Comparison of ENCODE assay signal across 8 cellular contexts in genomic region chr11:72676874-72677341, GRCh38. TPM values are rescaled to one million over a fixed set of nuclear protein-coding genes. Genes with fewer than 3 reads are reported as not detected.
DNase-seq lines count a peak whose midpoint lies in the region; ATAC-seq and TF ChIP-seq lines count a peak whose summit lies in the region.

No MANE protein-coding gene starts in this region.

- WGBS in psoas muscle, 3 donors, result 2 to 3% (median 2%) methylated on average over 25 to 30 of the region's 30 CpGs

- H3K9me3 ChIP-seq in psoas muscle, result no peaks in the 10 kb centered on the region

- H3K4me1 ChIP-seq in psoas muscle, result no peaks in the 10 kb centered on the region

- H3K36me3 ChIP-seq in psoas muscle (ENCODE audit: insufficient read depth in 1 of 2, low read depth in 1 of 2), result no peaks in the 10 kb centered on the region

- H3K4me3 ChIP-seq in fibroblast of villous mesenchyme (ENCODE audit: low read depth, low read length) (no peak overlapping the region), psoas muscle (no peak overlapping the region)

- no peak overlapping the region for H3K27ac ChIP-seq in psoas muscle

- DNase-seq in DMS53 (lab: John Stamatoyannopoulos, UW) (peak; percentile 76), NAMALWA (ENCODE audit: low spot score) (peak; percentile 56), activated T-cell treated with anti-CD3 and anti-CD28 coated beads for 4 hours (peak; percentile 50), fibroblast of villous mesenchyme (ENCODE audit: low read depth) (peak; percentile 49), psoas muscle (peak; percentile 67 to 76)

- ATAC-seq in psoas muscle (peak; percentile 57 to 65 (median 63)), GM18907 (IDR thresholded peaks at IDR 0.05; ENCODE audit: unreplicated experiment) (no peak), HG02759 (IDR thresholded peaks at IDR 0.05; ENCODE audit: unreplicated experiment) (no peak), HG03280 (IDR thresholded peaks at IDR 0.05; ENCODE audit: unreplicated experiment) (no peak)

- intact Hi-C loops in psoas muscle (cut with DNase I), result no loop called here

- TF ChIP-seq CTCF in fibroblast of villous mesenchyme (IDR thresholded peaks at IDR 0.05; ENCODE audit: insufficient read depth, low read depth, low read length), result no peak
- no peak for TF ChIP-seq CTCF in psoas muscle (IDR thresholded peaks at IDR 0.05)

- H3K27me3 ChIP-seq in psoas muscle (ENCODE audit: insufficient read depth in 3 of 3, low read length in 2 of 3), result peaks cover 0 to 71% (median 28%) of the 10 kb centered on the region in 3 donors

RNA-seq across cellular contexts. Expression of gene PDE2A, which starts 2.7 kb away (rescaled TPM):
- under 0.01 TPM in 2 replicates for total RNA-seq in fibroblast of villous mesenchyme
- total RNA-seq in psoas muscle, result 10 to 100 TPM in 2 of 4 donors, 1 to 10 TPM in 2; 6.0 to 20.1 (median 10.1) TPM
- 10 to 100 TPM in 1 of 3 donors, 1 to 10 TPM in 2; 6.9 to 16.6 (median 7.6) TPM for polyA plus RNA-seq in psoas muscle

Comparison
In these comparisons a context has a peak if more than half of its experiments do, and no peak if none do; other contexts are left out.
1. ATAC-seq: peak in psoas muscle (4 of 4); none in GM18907 (single experiment), HG02759 (single experiment) and HG03280 (single experiment).
2. Peak in every context shown above with its lines, with median percentiles within 50 percentile points of each other: DNase-seq.